In the genomic region with DNA sequence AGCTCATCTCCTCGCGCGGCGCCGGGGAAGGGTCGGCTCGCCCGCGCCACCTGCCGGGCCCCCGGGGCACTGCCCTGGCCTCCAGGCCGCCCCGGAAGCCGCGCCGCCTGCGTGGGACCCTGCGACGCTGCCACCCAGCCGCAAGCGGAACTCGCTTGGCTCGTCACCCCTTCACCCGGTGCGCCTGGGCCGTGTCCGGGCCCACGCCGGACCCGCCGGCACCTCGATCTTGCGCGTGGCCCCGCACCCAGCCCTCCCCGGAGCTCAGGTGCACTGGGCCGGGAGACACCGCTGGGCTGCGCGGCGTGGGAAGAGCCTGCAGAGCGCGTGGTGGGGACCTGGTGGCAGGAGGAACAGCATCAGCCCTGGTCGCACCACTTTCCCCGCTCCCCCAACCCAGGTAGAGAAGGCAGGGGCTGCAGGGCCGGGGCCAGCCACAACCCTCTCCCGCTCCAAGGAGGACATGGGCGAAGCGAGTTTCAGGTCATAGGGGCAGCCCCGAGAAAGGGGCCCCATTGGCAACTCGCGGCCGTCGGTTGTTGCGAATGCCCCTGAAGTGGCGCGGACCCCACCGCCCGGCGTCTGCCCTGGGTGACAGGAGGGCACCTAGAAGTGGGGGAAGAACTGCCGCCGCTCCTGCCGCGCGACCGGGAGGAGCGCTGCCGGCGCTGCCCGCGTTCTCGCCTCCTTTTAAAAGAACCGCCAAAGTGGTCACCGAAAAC, we compare ENCODE assay signal across 1 cellular context.
TF ChIP-seq lines count a peak whose summit lies in the region.

No MANE protein-coding gene starts in this region.

TF ChIP-seq in HepG2, 621 proteins besides CTCF, POLR2A, EP300 and RAD21 (continued from another document and continues in another):
- TF ChIP-seq, protein P1, sequence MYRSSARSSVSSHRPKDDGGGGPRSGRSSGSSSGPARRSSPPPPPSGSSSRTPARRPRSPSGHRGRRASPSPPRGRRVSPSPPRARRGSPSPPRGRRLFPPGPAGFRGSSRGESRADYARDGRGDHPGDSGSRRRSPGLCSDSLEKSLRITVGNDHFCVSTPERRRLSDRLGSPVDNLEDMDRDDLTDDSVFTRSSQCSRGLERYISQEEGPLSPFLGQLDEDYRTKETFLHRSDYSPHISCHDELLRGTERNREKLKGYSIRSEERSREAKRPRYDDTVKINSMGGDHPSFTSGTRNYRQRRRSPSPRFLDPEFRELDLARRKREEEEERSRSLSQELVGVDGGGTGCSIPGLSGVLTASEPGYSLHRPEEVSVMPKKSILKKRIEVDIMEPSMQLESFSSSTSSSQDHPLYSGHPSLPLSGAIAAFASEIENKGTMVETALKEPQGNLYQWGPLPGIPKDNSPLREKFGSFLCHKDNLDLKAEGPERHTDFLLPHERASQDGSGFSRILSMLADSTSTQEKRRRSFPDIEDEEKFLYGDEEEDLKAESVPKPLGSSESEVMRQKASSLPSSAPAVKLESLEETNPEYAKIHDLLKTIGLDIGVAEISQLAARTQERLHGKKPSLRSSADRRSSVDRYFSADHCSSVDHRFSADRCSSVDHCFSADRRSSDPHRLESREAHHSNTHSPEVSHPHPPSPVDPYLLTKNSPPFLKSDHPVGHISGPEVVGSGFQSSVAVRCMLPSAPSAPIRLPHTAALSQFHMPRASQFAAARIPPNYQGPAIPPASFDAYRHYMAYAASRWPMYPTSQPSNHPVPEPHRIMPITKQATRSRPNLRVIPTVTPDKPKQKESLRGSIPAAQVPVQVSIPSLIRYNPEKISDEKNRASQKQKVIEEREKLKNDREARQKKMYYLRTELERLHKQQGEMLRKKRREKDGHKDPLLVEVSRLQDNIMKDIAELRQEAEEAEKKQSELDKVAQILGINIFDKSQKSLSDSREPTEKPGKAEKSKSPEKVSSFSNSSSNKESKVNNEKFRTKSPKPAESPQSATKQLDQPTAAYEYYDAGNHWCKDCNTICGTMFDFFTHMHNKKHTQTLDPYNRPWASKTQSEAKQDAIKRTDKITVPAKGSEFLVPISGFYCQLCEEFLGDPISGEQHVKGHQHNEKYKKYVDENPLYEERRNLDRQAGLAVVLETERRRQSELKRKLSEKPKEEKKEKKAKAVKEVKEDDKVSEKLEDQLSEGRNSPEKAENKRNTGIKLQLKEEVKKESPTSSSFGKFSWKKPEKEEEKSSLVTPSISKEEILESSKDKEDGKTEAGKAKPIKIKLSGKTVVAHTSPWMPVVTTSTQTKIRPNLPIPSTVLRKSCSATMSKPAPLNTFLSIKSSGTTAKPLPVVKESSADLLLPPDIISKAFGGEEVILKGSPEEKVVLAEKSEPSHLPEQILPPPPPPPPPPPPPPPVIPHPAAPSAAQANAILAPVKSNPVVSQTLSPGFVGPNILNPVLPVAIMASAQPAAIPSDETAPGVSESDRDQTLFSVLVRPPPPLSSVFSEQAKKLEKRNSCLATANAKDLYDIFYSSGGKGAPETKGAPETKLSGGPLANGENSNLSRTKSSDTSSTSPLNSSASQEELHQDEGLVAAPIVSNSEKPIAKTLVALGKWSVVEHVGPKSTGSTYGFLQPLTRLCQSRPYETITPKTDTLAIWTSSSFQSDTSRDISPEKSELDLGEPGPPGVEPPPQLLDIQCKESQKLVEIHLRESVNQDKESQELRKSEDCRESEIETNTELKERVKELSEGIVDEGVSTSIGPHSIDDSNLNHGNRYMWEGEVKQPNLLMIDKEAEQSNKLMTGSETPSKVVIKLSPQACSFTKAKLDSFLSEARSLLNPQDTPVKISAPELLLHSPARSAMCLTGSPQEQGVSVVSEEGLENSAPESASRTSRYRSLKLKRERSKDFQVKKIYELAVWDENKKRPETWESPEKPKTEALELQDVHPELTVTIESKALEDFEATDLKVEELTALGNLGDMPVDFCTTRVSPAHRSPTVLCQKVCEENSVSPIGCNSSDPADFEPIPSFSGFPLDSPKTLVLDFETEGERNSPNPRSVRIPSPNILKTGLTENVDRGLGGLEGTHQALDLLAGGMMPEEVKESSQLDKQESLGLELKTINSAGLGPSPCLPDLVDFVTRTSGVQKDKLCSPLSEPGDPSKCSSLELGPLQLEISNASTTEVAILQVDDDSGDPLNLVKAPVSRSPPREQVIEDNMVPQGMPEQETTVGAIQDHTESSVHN (CRISPR knock-in tag; IDR thresholded peaks at IDR 0.05), result peak; percentile 45; the same call in 1 of the 2 replicates
- TF ChIP-seq NR2C2 (CRISPR knock-in tag; IDR thresholded peaks at IDR 0.05; ENCODE audit: borderline replicate concordance) (peak; percentile 35; the same call in 1 of the 2 replicates), JUN (CRISPR knock-in tag; IDR thresholded peaks at IDR 0.05) (peak; percentile 57; the same call in 1 of the 2 replicates), ETV5 (CRISPR knock-in tag; IDR thresholded peaks at IDR 0.05; ENCODE audit: borderline replicate concordance) (peak; percentile 81), ZNF775 (CRISPR knock-in tag; IDR thresholded peaks at IDR 0.05; ENCODE audit: borderline replicate concordance) (no peak), ZFAT (CRISPR knock-in tag; conservative IDR thresholded peaks at IDR 0.05) (no peak), NPAS2 (CRISPR knock-in tag; IDR thresholded peaks at IDR 0.05; ENCODE audit: borderline replicate concordance) (no peak), ZNF451 (CRISPR knock-in tag; IDR thresholded peaks at IDR 0.05) (peak; percentile 87; the same call in 1 of the 2 replicates), ZNF142 (CRISPR knock-in tag; IDR thresholded peaks at IDR 0.05) (peak; percentile 81; the same call in 1 of the 2 replicates), TBP (CRISPR knock-in tag; IDR thresholded peaks at IDR 0.05) (peak; percentile 63; the same call in 1 of the 2 replicates), GRHL1 (CRISPR knock-in tag; conservative IDR thresholded peaks at IDR 0.05) (no peak), IRF2 (CRISPR knock-in tag; IDR thresholded peaks at IDR 0.05) (no peak), PRMT3 (CRISPR knock-in tag; IDR thresholded peaks at IDR 0.05; ENCODE audit: borderline replicate concordance, low read depth) (no peak), UBTF (CRISPR knock-in tag; IDR thresholded peaks at IDR 0.05) (no peak; the same call in none of the 2 replicates), ZBTB33 (CRISPR knock-in tag; IDR thresholded peaks at IDR 0.05) (no peak), ELF3 (CRISPR knock-in tag; IDR thresholded peaks at IDR 0.05) (peak; percentile 68), ZNF772 (CRISPR knock-in tag; IDR thresholded peaks at IDR 0.05) (peak; percentile 46; the same call in 1 of the 2 replicates), PATZ1 (CRISPR knock-in tag; IDR thresholded peaks at IDR 0.05) (no peak), SKI (IDR thresholded peaks at IDR 0.05; ENCODE audit: partially characterized antibody) (peak; percentile 80), MXD4 (CRISPR knock-in tag; IDR thresholded peaks at IDR 0.05) (peak; percentile 62; the same call in 1 of the 2 replicates), ZNF224 (CRISPR knock-in tag; IDR thresholded peaks at IDR 0.05) (no peak), CBFB (CRISPR knock-in tag; IDR thresholded peaks at IDR 0.05) (no peak; the same call in 1 of the 2 replicates), ZNF781 (CRISPR knock-in tag; IDR thresholded peaks at IDR 0.05; ENCODE audit: borderline replicate concordance, not compliant biosample characterization) (peak; percentile 62)
- TF ChIP-seq, protein P2, sequence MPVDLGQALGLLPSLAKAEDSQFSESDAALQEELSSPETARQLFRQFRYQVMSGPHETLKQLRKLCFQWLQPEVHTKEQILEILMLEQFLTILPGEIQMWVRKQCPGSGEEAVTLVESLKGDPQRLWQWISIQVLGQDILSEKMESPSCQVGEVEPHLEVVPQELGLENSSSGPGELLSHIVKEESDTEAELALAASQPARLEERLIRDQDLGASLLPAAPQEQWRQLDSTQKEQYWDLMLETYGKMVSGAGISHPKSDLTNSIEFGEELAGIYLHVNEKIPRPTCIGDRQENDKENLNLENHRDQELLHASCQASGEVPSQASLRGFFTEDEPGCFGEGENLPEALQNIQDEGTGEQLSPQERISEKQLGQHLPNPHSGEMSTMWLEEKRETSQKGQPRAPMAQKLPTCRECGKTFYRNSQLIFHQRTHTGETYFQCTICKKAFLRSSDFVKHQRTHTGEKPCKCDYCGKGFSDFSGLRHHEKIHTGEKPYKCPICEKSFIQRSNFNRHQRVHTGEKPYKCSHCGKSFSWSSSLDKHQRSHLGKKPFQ (CRISPR knock-in tag; IDR thresholded peaks at IDR 0.05; ENCODE audit: insufficient replicate concordance), result peak; percentile 11
